In genomic region chr10:113108180-113108835, GRCh38 we compare ENCODE assay signal across 1 cellular context.
TF ChIP-seq lines count a peak whose summit lies in the region.

No MANE protein-coding gene starts in this region.

TF ChIP-seq in WTC11, 78 proteins besides CTCF, POLR2A, EP300 and RAD21 (continued from another document):
- TF ChIP-seq ZNF425 (CRISPR knock-in tag; conservative IDR thresholded peaks at IDR 0.05) (no peak), TEAD1 (CRISPR knock-in tag; IDR thresholded peaks at IDR 0.05) (no peak), PRDM15 (CRISPR knock-in tag; IDR thresholded peaks at IDR 0.05) (no peak), ZNF512 (CRISPR knock-in tag; IDR thresholded peaks at IDR 0.05; ENCODE audit: borderline replicate concordance) (no peak)
- TF ChIP-seq, protein P1, sequence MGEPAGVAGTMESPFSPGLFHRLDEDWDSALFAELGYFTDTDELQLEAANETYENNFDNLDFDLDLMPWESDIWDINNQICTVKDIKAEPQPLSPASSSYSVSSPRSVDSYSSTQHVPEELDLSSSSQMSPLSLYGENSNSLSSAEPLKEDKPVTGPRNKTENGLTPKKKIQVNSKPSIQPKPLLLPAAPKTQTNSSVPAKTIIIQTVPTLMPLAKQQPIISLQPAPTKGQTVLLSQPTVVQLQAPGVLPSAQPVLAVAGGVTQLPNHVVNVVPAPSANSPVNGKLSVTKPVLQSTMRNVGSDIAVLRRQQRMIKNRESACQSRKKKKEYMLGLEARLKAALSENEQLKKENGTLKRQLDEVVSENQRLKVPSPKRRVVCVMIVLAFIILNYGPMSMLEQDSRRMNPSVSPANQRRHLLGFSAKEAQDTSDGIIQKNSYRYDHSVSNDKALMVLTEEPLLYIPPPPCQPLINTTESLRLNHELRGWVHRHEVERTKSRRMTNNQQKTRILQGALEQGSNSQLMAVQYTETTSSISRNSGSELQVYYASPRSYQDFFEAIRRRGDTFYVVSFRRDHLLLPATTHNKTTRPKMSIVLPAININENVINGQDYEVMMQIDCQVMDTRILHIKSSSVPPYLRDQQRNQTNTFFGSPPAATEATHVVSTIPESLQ (CRISPR knock-in tag; IDR thresholded peaks at IDR 0.05) = no peak
